1 cellular context compared by ENCODE assay signal in the genomic region with DNA sequence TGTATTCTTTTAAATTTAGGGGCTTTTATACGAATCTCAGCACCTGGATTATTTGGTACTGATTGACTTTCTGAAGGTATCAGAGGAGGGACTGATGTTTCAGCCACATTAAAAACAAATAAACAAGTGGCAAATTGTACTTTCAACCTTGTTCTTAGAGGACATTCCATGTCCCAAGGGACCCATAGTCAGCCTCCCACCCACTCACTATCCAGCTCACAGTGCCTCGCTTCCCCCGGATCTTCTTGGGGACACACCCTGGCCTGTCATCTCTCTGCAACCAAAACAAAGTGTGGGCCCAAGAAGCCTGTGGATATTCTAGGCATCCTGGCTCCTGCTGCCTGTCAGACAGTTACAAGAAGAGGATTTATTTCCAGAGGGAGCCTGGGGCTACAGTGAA.
TF ChIP-seq lines count a peak whose summit lies in the region.

No MANE protein-coding gene starts in this region.

TF ChIP-seq in IMR-90, 13 proteins besides CTCF, POLR2A, EP300 and RAD21:
- TF ChIP-seq MAFK (IDR thresholded peaks at IDR 0.05; ENCODE audit: low read depth, low read length) (no peak), ELK1 (IDR thresholded peaks at IDR 0.05; ENCODE audit: borderline replicate concordance, low read depth, low read length) (no peak), CEBPB (IDR thresholded peaks at IDR 0.05; ENCODE audit: low read depth, low read length) (no peak), MXI1 (IDR thresholded peaks at IDR 0.05; ENCODE audit: borderline replicate concordance, low read depth, low read length) (no peak), BHLHE40 (IDR thresholded peaks at IDR 0.05; ENCODE audit: low read depth, low read length) (no peak), NFE2L2 (IDR thresholded peaks at IDR 0.05; ENCODE audit: low read depth, low read length) (no peak), USF2 (IDR thresholded peaks at IDR 0.05; ENCODE audit: low read depth, low read length) (no peak), RFX5 (IDR thresholded peaks at IDR 0.05; ENCODE audit: low read depth, low read length) (no peak), MAZ (IDR thresholded peaks at IDR 0.05; ENCODE audit: borderline replicate concordance, low read depth, low read length) (no peak), SMC3 (IDR thresholded peaks at IDR 0.05; ENCODE audit: low read depth, low read length) (no peak), CHD1 (IDR thresholded peaks at IDR 0.05; ENCODE audit: low read depth, low read length) (no peak), RCOR1 (IDR thresholded peaks at IDR 0.05; ENCODE audit: insufficient replicate concordance, low read length) (no peak), FOS (IDR thresholded peaks at IDR 0.05; ENCODE audit: low read depth, low read length) (no peak)
